Comparison of ENCODE assay signal across 29 cellular contexts in the genomic region with DNA sequence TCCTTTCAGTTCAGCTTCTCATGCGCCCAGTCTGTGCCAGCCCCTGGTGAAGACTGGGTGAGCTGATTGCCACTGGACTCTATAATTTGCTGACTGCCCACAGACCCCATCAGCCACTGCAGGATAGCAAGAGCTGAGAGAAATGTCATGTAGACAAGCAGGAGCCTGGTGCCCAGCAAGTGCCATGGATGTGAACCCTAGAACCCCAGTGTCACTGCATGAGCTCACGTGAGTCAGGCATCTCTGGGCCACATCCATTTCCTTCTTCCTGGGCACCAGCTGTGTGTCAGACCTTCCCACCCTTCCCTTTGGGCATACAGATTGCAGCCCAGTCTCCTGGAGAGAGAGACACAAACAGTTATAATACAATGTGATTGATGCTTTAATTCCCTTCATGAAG.
A peak's percentile ranks its signal among the peaks of the same experiment; 100 is the strongest.
DNase-seq lines count a peak whose midpoint lies in the region; ATAC-seq, FAIRE-seq and TF ChIP-seq lines count a peak whose summit lies in the region.
"Had no signal": no experiment of that assay in that cellular context is flagged by ENCODE, and none has a peak within 500 bp of the region (broad histone marks: within the 10 kb centered on the region; RNA-seq: fewer than 3 reads in every experiment).

No MANE protein-coding gene starts in this region.

- H3K27me3 ChIP-seq in GM23248 (replicated peaks; ENCODE audit: insufficient read depth) (no peaks in the 10 kb centered on the region), MG63 (no peaks in the 10 kb centered on the region), endodermal cell (ENCODE audit: control insufficient read depth, insufficient read depth, low read length, poor library complexity, severe bottlenecking) (peaks cover 9% of the 10 kb centered on the region), small intestine (ENCODE audit: control insufficient read depth in 2 of 2, insufficient read depth in 2 of 2, low read length in 2 of 2) (no peaks in the 10 kb centered on the region)
- H3K27me3 ChIP-seq: BLaER1 treated with 17β-estradiol and CSF1 and Interleukin-3, amounts not matched to agents 10 nM and 100 nM had no signal

- in situ Hi-C loops in GM23248 (cut with MboI), result no loop called here

- H3K36me3 Mint-ChIP-seq in endodermal cell (ENCODE audit: low read depth) (no peaks in the 10 kb centered on the region), MCF 10A (ENCODE audit: insufficient read depth, unreplicated experiment) (no peaks in the 10 kb centered on the region)
- H3K36me3 Mint-ChIP-seq: IgD-negative memory B cell had no signal

- H3K9ac ChIP-seq in GM23248 (no peak overlapping the region), endodermal cell (ENCODE audit: extremely low read depth, low read length, poor library complexity, severe bottlenecking) (no peak overlapping the region)
- H3K9ac ChIP-seq: BLaER1 treated with 17β-estradiol and CSF1 and Interleukin-3, amounts not matched to agents 10 nM and 100 nM; KMS-11 had no signal

- H3K27ac ChIP-seq in GM23248 (no peak overlapping the region), endodermal cell (ENCODE audit: low read depth, low read length) (no peak overlapping the region), small intestine (ENCODE audit: low read depth in 1 of 2, low read length in 1 of 2) (no peak overlapping the region)
- H3K27ac ChIP-seq: BLaER1 treated with 17β-estradiol and CSF1 and Interleukin-3, amounts not matched to agents 10 nM and 100 nM; KMS-11 had no signal

- no peaks in the 10 kb centered on the region for H3K79me2 ChIP-seq in GM23248 (ENCODE audit: insufficient read depth)

- H3K9me3 Mint-ChIP-seq in endodermal cell, result no peaks in the 10 kb centered on the region
- H3K9me3 Mint-ChIP-seq in MCF 10A (ENCODE audit: unreplicated experiment), result peaks cover 64% of the 10 kb centered on the region
- H3K9me3 Mint-ChIP-seq: CD4-positive, alpha-beta T cell; GM23338; HFFc6; IgD-negative memory B cell had no signal

- H3K4me2 ChIP-seq in GM23248 (ENCODE audit: unreplicated experiment), result no peak overlapping the region
- H3K4me2 ChIP-seq: GM23338, KMS-11 had no signal

- H3K4me1 Mint-ChIP-seq in endodermal cell, result peaks cover 17% of the 10 kb centered on the region
- H3K4me1 Mint-ChIP-seq in MCF 10A (ENCODE audit: insufficient read depth, unreplicated experiment), result no peaks in the 10 kb centered on the region
- H3K4me1 Mint-ChIP-seq: IgD-negative memory B cell had no signal

- WGBS in GM23248 (ENCODE audit: low coverage in 1 of 2, low lambda C conversion rate in 2 of 2, missing lambda C conversion rate in 2 of 2), 2 experiments, result 53 to 67% methylated on average over 2 of the region's 2 CpGs
- WGBS in endodermal cell (ENCODE audit: insufficient coverage in 1 of 2, insufficient read length in 1 of 2), 2 experiments, result 72 to 83% methylated on average over 2 of the region's 2 CpGs
- 45 to 61% (median 60%) methylated on average over 2 of the region's 2 CpGs for WGBS in small intestine, 3 donors

- H3K4me3 ChIP-seq in GM23248, result no peak overlapping the region
- H3K4me3 ChIP-seq in MG63, result no peak overlapping the region
- no peak overlapping the region for H3K4me3 ChIP-seq in endodermal cell (ENCODE audit: low read length)
- H3K4me3 ChIP-seq in small intestine (ENCODE audit: low read depth in 1 of 2, low read length in 2 of 2), result no peak overlapping the region
- H3K4me3 ChIP-seq: BLaER1 treated with 17β-estradiol and CSF1 and Interleukin-3, amounts not matched to agents 10 nM and 100 nM; GM23338; HAP-1 had no signal

- FAIRE-seq in small intestine (lab: Jason Lieb, UNC), result no peak
- FAIRE-seq: A204.1, GM18507 had no signal

- H3K9me3 ChIP-seq in GM23248 (ENCODE audit: low read depth) (no peaks in the 10 kb centered on the region), MG63 (no peaks in the 10 kb centered on the region), endodermal cell (ENCODE audit: control insufficient read depth, low read length) (no peaks in the 10 kb centered on the region), small intestine (ENCODE audit: control insufficient read depth, low read depth) (no peaks in the 10 kb centered on the region)
- H3K9me3 ChIP-seq: BLaER1 treated with 17β-estradiol and CSF1 and Interleukin-3, amounts not matched to agents 10 nM and 100 nM; HAP-1 had no signal

- no peaks in the 10 kb centered on the region for H3K9me2 ChIP-seq in GM23248 (ENCODE audit: insufficient read depth)

- no peaks in the 10 kb centered on the region for H3F3A ChIP-seq in GM23248 (ENCODE audit: insufficient read depth)

- intact Hi-C loops in MCF 10A (cut with micrococcal nuclease), result no loop called here

- H2AFZ ChIP-seq in GM23248, result no peak overlapping the region
- H2AFZ ChIP-seq: GM23338 had no signal

- H3K4me3 Mint-ChIP-seq in endodermal cell, result no peak overlapping the region
- no peak overlapping the region for H3K4me3 Mint-ChIP-seq in MCF 10A (ENCODE audit: unreplicated experiment)
- H3K4me3 Mint-ChIP-seq: CD4-positive, alpha-beta T cell; GM23338; HFFc6; IgD-negative memory B cell had no signal

- H3K27ac Mint-ChIP-seq in endodermal cell, result no peak overlapping the region
- no peak overlapping the region for H3K27ac Mint-ChIP-seq in MCF 10A (ENCODE audit: low read depth, unreplicated experiment)
- H3K27ac Mint-ChIP-seq: CD4-positive, alpha-beta T cell; GM23338; HFFc6; IgD-negative memory B cell had no signal

- CTCF ChIA-PET in MCF 10A (lab: Yijun Ruan, JAX), result interaction anchor here (0.6 to 0.7 kb wide), 2 partner anchors 25 to 366 kb away, joined by 3 to 4 read pairs; no protein-coding TSS in a partner anchor

- no peak for ATAC-seq in GM19351 (IDR thresholded peaks at IDR 0.05; ENCODE audit: unreplicated experiment)
- ATAC-seq: GM23338, PC-3 had no signal

- TF ChIP-seq CTCF in endodermal cell (conservative IDR thresholded peaks at IDR 0.05), result no peak
- no peak for TF ChIP-seq CTCF in MCF 10A (IDR thresholded peaks at IDR 0.05; ENCODE audit: unreplicated experiment)

- BruUV-seq in MCF 10A (replicated peaks; lab: Mats Ljungman, UMichigan), result no TSS peak

- no peaks in the 10 kb centered on the region for H4K20me1 ChIP-seq in GM23248 (ENCODE audit: insufficient read depth)
- H4K20me1 ChIP-seq: BLaER1 treated with 17β-estradiol and CSF1 and Interleukin-3, amounts not matched to agents 10 nM and 100 nM had no signal

- POLR2A ChIA-PET in MCF 10A (lab: Yijun Ruan, JAX), result no interaction called here

- H3K4me1 ChIP-seq in GM23248 (ENCODE audit: insufficient read depth) (no peaks in the 10 kb centered on the region), endodermal cell (ENCODE audit: control insufficient read depth, insufficient read depth, low read length) (peaks cover 8% of the 10 kb centered on the region), small intestine (ENCODE audit: control insufficient read depth in 2 of 2, insufficient read depth in 1 of 2, low read depth in 1 of 2, low read length in 1 of 2) (peaks cover 4 to 9% of the 10 kb centered on the region in 2 donors)
- H3K4me1 ChIP-seq: HAP-1 had no signal

- H3K36me3 ChIP-seq in GM23248 (ENCODE audit: low read depth), result no peaks in the 10 kb centered on the region
- H3K36me3 ChIP-seq in MG63, result no peaks in the 10 kb centered on the region
- no peaks in the 10 kb centered on the region for H3K36me3 ChIP-seq in endodermal cell (ENCODE audit: control insufficient read depth, insufficient read depth, low read length)
- no peaks in the 10 kb centered on the region for H3K36me3 ChIP-seq in small intestine (ENCODE audit: control insufficient read depth in 2 of 2, insufficient read depth in 2 of 2, low read length in 2 of 2)
- H3K36me3 ChIP-seq: BLaER1 treated with 17β-estradiol and CSF1 and Interleukin-3, amounts not matched to agents 10 nM and 100 nM; HAP-1 had no signal

- peak; percentile 3 for DNase-seq in GM23248
- DNase-seq in MG63, result peak; percentile 27
- DNase-seq in endodermal cell, result peak; percentile 21
- peak; percentile 65 for DNase-seq in small intestine
- no peak for DNase-seq in AG08396 (ENCODE audit: low spot score)
- no peak for DNase-seq in MCF 10A (ENCODE audit: unreplicated experiment)
- no peak for DNase-seq in HUDEP-2 (lab: John Stamatoyannopoulos, UW; ENCODE audit: unreplicated experiment in 76 of 76)
- DNase-seq: AML-193; CD4-positive, alpha-beta T cell; DMS53; HFFc6; NCI-H1105; NCI-H1436 treated with DMSO at 0.1 percent for 48 hours; NCI-H187 treated with DMSO at 0.1 percent for 48 hours; NCI-H2107; NCI-H446; NCI-H524 treated with DMSO at 0.1 percent for 48 hours; NCI-H82; NK-92 treated with Interleukin-12 subunit alpha and Interleukin-12 subunit beta, amount 100 ng/mL, for 24 hours; PC-3; Right ventricle myocardium superior had no signal

- peaks cover 11% of the 10 kb centered on the region for H3K27me3 Mint-ChIP-seq in endodermal cell (ENCODE audit: insufficient read depth)
- H3K27me3 Mint-ChIP-seq in MCF 10A (ENCODE audit: insufficient read depth, unreplicated experiment), result no peaks in the 10 kb centered on the region

Comparison
In these comparisons a context has a peak if more than half of its experiments do, and no peak if none do; other contexts are left out.
1. DNase-seq: peak in GM23248 (single experiment), MG63 (single experiment), endodermal cell (single experiment) and small intestine (single experiment); none in AG08396 (single experiment), MCF 10A (single experiment) and HUDEP-2 (0 of 76).